In genomic region chr13:113418722-113419049, GRCh38 we compare ENCODE assay signal across 30 cellular contexts. TPM values are rescaled to one million over a fixed set of nuclear protein-coding genes. Genes with fewer than 3 reads are reported as not detected.
"Had no signal": no experiment of that assay in that cellular context is flagged by ENCODE, and none has a peak within 500 bp of the region (broad histone marks: within the 10 kb centered on the region; RNA-seq: fewer than 3 reads in every experiment).

No MANE protein-coding gene starts in this region.

- DNase-seq: activated CD4-positive, alpha-beta memory T cell treated with anti-CD3 and anti-CD28 coated beads for 36 hours; activated CD4-positive, alpha-beta T cell treated with anti-CD3 and anti-CD28 coated beads, Interleukin-2, amount 10 ng/mL, durations not matched to agents 7 days and 5 days; activated CD4-positive, CD25-positive, alpha-beta regulatory T cell; activated CD8-positive, alpha-beta memory T cell treated with anti-CD3 and anti-CD28 coated beads for 24 hours; activated gamma-delta T cell; activated naive CD4-positive, alpha-beta T cell treated with anti-CD3 and anti-CD28 coated beads, Interleukin-2, amount 10 ng/mL, durations not matched to agents 7 days and 5 days; activated naive CD8-positive, alpha-beta T cell treated with anti-CD3 and anti-CD28 coated beads for 36 hours; activated T-cell treated with anti-CD3 and anti-CD28 coated beads for 4 hours; activated T-cell treated with anti-CD3 and anti-CD28 coated beads, Interleukin-2, amount 50 U/mL, for 48 hours; brain microvascular endothelial cell; caudate nucleus; MM.1S; NCI-H1105; NCI-H1436; NCI-H1694 treated with DMSO at 0.1 percent for 48 hours; NCI-H2029 treated with DMSO at 0.1 percent for 48 hours; NCI-H446; NCI-H526; NK-92 treated with Interleukin-12 subunit alpha and Interleukin-12 subunit beta, amount 100 ng/mL, for 24 hours; OCI-M1; Right ventricle myocardium superior; RPMI8226; SJCRH30; SK-N-SH; T-helper 1 cell had no signal

- ATAC-seq: activated T-helper 17 cell treated with anti-CD3 and anti-CD28 coated beads, Interleukin-2, amount 50 U/mL, for 72 hours; Panc1 had no signal

- H3K27me3 ChIP-seq: brain microvascular endothelial cell, SJCRH30 had no signal

- H3K9ac ChIP-seq: KMS-11, SK-N-SH had no signal

- H3K4me3 ChIP-seq: SJCRH30 had no signal

- H3K9me3 ChIP-seq: SJCRH30, SK-N-SH had no signal

- H3K27ac ChIP-seq: brain microvascular endothelial cell, KMS-11, SJCRH30, VCaP had no signal

- H3K4me2 ChIP-seq: KMS-11, SK-N-SH had no signal

- H3K36me3 ChIP-seq: brain microvascular endothelial cell, SJCRH30 had no signal

RNA-seq across cellular contexts. Expression of gene GRTP1, which starts 54.8 kb away (rescaled TPM):
- total RNA-seq: activated naive CD8-positive, alpha-beta T cell treated with anti-CD3 and anti-CD28 coated beads for 36 hours; T-helper 2 cell treated with Interferon-gamma antibody and Interleukin-4, amounts not matched to agents 100 ng/mL and 5 ng/mL, for 36 hours had no signal
